Comparison of ENCODE assay signal across 7 cellular contexts in genomic region chr20:34028013-34028412, GRCh38. TPM values are rescaled to one million over a fixed set of nuclear protein-coding genes. Genes with fewer than 3 reads are reported as not detected.
DNase-seq lines count a peak whose midpoint lies in the region; ATAC-seq, FAIRE-seq and TF ChIP-seq lines count a peak whose summit lies in the region.
"Not testable (repeated sequence)": the region's sequence is repeated elsewhere in the genome, so short reads cannot be mapped to it uniquely, and the experiment has no call there.

No MANE protein-coding gene starts in this region.

- peaks cover 67% of the 10 kb centered on the region for H3K79me2 ChIP-seq in K562 (ENCODE audit: control insufficient read depth, insufficient read depth, low read length)

- not testable (repeated sequence) for H3K27ac ChIP-seq in CD4-positive, alpha-beta T cell (ENCODE audit: low read depth, low read length); K562 (ENCODE audit: extremely low read depth, low read depth, low read length); naive thymus-derived CD4-positive, alpha-beta T cell (ENCODE audit: low read depth, low read length)

- not testable (repeated sequence) for BruUV-seq in K562 (replicated peaks; lab: Mats Ljungman, UMichigan)

- not testable (repeated sequence) for DNase-seq in CD4-positive, alpha-beta T cell; T-helper 17 cell; activated B cell treated with CpG ODN at 0.5 μM for 24 hours; K562 (ENCODE audit: extremely low read depth in 1 of 4, low spot score in 3 of 4); effector memory CD8-positive, alpha-beta T cell; naive thymus-derived CD4-positive, alpha-beta T cell; neural crest cell (ENCODE audit: low read depth, low spot score)

- not testable (repeated sequence) for H3K4me3 ChIP-seq in K562; naive thymus-derived CD4-positive, alpha-beta T cell (ENCODE audit: low read length)

- not testable (repeated sequence) for H3K9me1 ChIP-seq in K562 (ENCODE audit: control insufficient read depth, insufficient read depth, low read length)

- H2AFZ ChIP-seq in K562 (ENCODE audit: low read depth, low read length): not testable (repeated sequence)

- H4K20me1 ChIP-seq in K562 (replicated peaks; ENCODE audit: control insufficient read depth, insufficient read depth, low read length): peaks cover 18% of the 10 kb centered on the region

- H3K27ac Mint-ChIP-seq in CD4-positive, alpha-beta T cell: peak overlapping the region; percentile 17
- H3K27ac Mint-ChIP-seq in T-helper 17 cell (peak overlapping the region; percentile 87), activated B cell treated with CpG ODN at 0.5 μM for 24 hours (peak overlapping the region; percentile 41), neural crest cell (ENCODE audit: unreplicated experiment) (peak overlapping the region; percentile 15)
- H3K27ac Mint-ChIP-seq in effector memory CD8-positive, alpha-beta T cell: peak overlapping the region; percentile 27 to 57
- H3K27ac Mint-ChIP-seq in naive thymus-derived CD4-positive, alpha-beta T cell: peak overlapping the region in 7 of 9 donors; percentile 7 to 81 (median 65)

- not testable (repeated sequence) for H3K27me3 Mint-ChIP-seq in CD4-positive, alpha-beta T cell; T-helper 17 cell; activated B cell treated with CpG ODN at 0.5 μM for 24 hours; effector memory CD8-positive, alpha-beta T cell; naive thymus-derived CD4-positive, alpha-beta T cell; neural crest cell (ENCODE audit: low read depth)

- CTCF ChIA-PET in CD4-positive, alpha-beta T cell (lab: Charles Lee): interaction anchor here (1.8 kb wide), 1 partner anchor 102 kb away, joined by 4 read pairs; no protein-coding TSS in a partner anchor
- CTCF ChIA-PET in activated B cell treated with CpG ODN at 0.5 μM for 24 hours (lab: Charles Lee); K562 (lab: Yijun Ruan, JAX; ENCODE audit: low intra/inter-chr PET ratio); naive thymus-derived CD4-positive, alpha-beta T cell (lab: Charles Lee): not testable (repeated sequence)

- peaks cover 19% of the 10 kb centered on the region; the same call in 2 of the 3 replicates for H3K36me3 ChIP-seq in K562 (ENCODE audit: control insufficient read depth, insufficient read depth, low read length)
- H3K36me3 ChIP-seq in naive thymus-derived CD4-positive, alpha-beta T cell (ENCODE audit: control insufficient read depth in 2 of 3, insufficient read depth in 3 of 3, low read length in 3 of 3): peaks cover 0 to 19% (median 3%) of the 10 kb centered on the region in 3 experiments

- H3K9me3 ChIP-seq in CD4-positive, alpha-beta T cell (ENCODE audit: control insufficient read depth, low read length); T-helper 17 cell (ENCODE audit: control insufficient read depth, low read length, poor library complexity, severe bottlenecking); K562 (replicated peaks; ENCODE audit: control insufficient read depth, insufficient read depth, low read depth, low read length); naive thymus-derived CD4-positive, alpha-beta T cell (ENCODE audit: control insufficient read depth in 2 of 3, low read length in 3 of 3): not testable (repeated sequence)

- H3K36me3 Mint-ChIP-seq in CD4-positive, alpha-beta T cell (ENCODE audit: low read depth): peaks cover 42% of the 10 kb centered on the region
- H3K36me3 Mint-ChIP-seq in T-helper 17 cell (ENCODE audit: low read depth); neural crest cell (ENCODE audit: low read depth): not testable (repeated sequence)
- peaks cover 31% of the 10 kb centered on the region for H3K36me3 Mint-ChIP-seq in activated B cell treated with CpG ODN at 0.5 μM for 24 hours (ENCODE audit: low read depth)
- peaks cover 33% of the 10 kb centered on the region for H3K36me3 Mint-ChIP-seq in effector memory CD8-positive, alpha-beta T cell (ENCODE audit: insufficient read depth)
- peaks cover 0 to 22% (median 4%) of the 10 kb centered on the region in 5 donors for H3K36me3 Mint-ChIP-seq in naive thymus-derived CD4-positive, alpha-beta T cell

- not testable (repeated sequence) for FAIRE-seq in K562 (lab: Jason Lieb, UNC)

- H3K27me3 ChIP-seq in CD4-positive, alpha-beta T cell (ENCODE audit: control insufficient read depth, insufficient read depth, low read length); K562 (ENCODE audit: control insufficient read depth in 2 of 2, insufficient read depth in 2 of 2, low read length in 2 of 2); naive thymus-derived CD4-positive, alpha-beta T cell (ENCODE audit: control insufficient read depth in 2 of 2, insufficient read depth in 2 of 2, low read length in 2 of 2): not testable (repeated sequence)

- H3K4me1 Mint-ChIP-seq in CD4-positive, alpha-beta T cell (ENCODE audit: low read depth): peaks cover 82% of the 10 kb centered on the region
- H3K4me1 Mint-ChIP-seq in T-helper 17 cell (peaks cover 50% of the 10 kb centered on the region), activated B cell treated with CpG ODN at 0.5 μM for 24 hours (peaks cover 47% of the 10 kb centered on the region), neural crest cell (peaks cover 62% of the 10 kb centered on the region)
- H3K4me1 Mint-ChIP-seq in effector memory CD8-positive, alpha-beta T cell (ENCODE audit: low read depth in 2 of 2): peaks cover 53 to 67% of the 10 kb centered on the region in 2 donors
- peaks cover 48 to 91% (median 80%) of the 10 kb centered on the region in 7 donors for H3K4me1 Mint-ChIP-seq in naive thymus-derived CD4-positive, alpha-beta T cell

- TF ChIP-seq EP300 in K562 (IDR thresholded peaks at IDR 0.05; ENCODE audit: low read length): not testable (repeated sequence)

- not testable (repeated sequence) for H3K9ac ChIP-seq in K562 (ENCODE audit: insufficient read depth in 1 of 2, low read depth in 2 of 2, low read length in 2 of 2)

- WGBS in K562 (ENCODE audit: insufficient coverage, low coverage, missing lambda C conversion rate): 98% methylated on average over 6 of the region's 6 CpGs

- ATAC-seq in CD4-positive, alpha-beta T cell (ENCODE audit: poor library complexity); T-helper 17 cell; activated B cell treated with CpG ODN at 0.5 μM for 24 hours (ENCODE audit: low read depth); K562; effector memory CD8-positive, alpha-beta T cell (replicated peaks); naive thymus-derived CD4-positive, alpha-beta T cell: not testable (repeated sequence)

- not testable (repeated sequence) for H3K4me1 ChIP-seq in K562 (replicated peaks in 1 of 2; ENCODE audit: control insufficient read depth in 2 of 2, insufficient read depth in 2 of 2, low read length in 2 of 2)
- peaks cover 0 to 26% of the 10 kb centered on the region in 2 donors for H3K4me1 ChIP-seq in naive thymus-derived CD4-positive, alpha-beta T cell (ENCODE audit: control insufficient read depth in 2 of 2, insufficient read depth in 2 of 2, low read length in 2 of 2)

- POLR2A ChIA-PET in CD4-positive, alpha-beta T cell (lab: Charles Lee): interaction anchor here (1.0 kb wide), 1 partner anchor 18 kb away, joined by 3 read pairs; no protein-coding TSS in a partner anchor
- POLR2A ChIA-PET in activated B cell treated with CpG ODN at 0.5 μM for 24 hours (lab: Charles Lee): not testable (repeated sequence)
- POLR2A ChIA-PET in K562 (lab: Yijun Ruan, JAX): interaction anchor here (0.6 to 1.0 kb wide), 3 partner anchors 11 to 59 kb away, joined by 3 to 7 read pairs (median 4); no protein-coding TSS in a partner anchor
- POLR2A ChIA-PET in naive thymus-derived CD4-positive, alpha-beta T cell (lab: Charles Lee): interaction anchor here (0.6 kb wide), 1 partner anchor 174 kb away, joined by 3 read pairs; no protein-coding TSS in a partner anchor

- TF ChIP-seq RAD21 in K562 (CRISPR knock-in tag; conservative IDR thresholded peaks at IDR 0.05 in 1 of 2, IDR thresholded peaks at IDR 0.05 in 1 of 2): not testable (repeated sequence)

- TF ChIP-seq POLR2A in K562 (conservative IDR thresholded peaks at IDR 0.05): not testable (repeated sequence)

- H3K4me2 ChIP-seq in K562 (ENCODE audit: insufficient read depth, low read length): not testable (repeated sequence)

- intact Hi-C loops in CD4-positive, alpha-beta T cell (cut with DNase I, micrococcal nuclease); activated B cell treated with CpG ODN at 0.5 μM for 24 hours (cut with micrococcal nuclease); K562 (cut with micrococcal nuclease): not testable (repeated sequence)
- intact Hi-C loops in naive thymus-derived CD4-positive, alpha-beta T cell (cut with micrococcal nuclease): loop anchor here in 1 of 2 donors (10.0 kb wide), 1 partner anchor 93 kb away; no protein-coding TSS in a partner anchor

- not testable (repeated sequence) for H3K4me3 Mint-ChIP-seq in CD4-positive, alpha-beta T cell; T-helper 17 cell; activated B cell treated with CpG ODN at 0.5 μM for 24 hours; effector memory CD8-positive, alpha-beta T cell; neural crest cell
- peak overlapping the region in 2 of 10 donors; percentile 15 to 25 for H3K4me3 Mint-ChIP-seq in naive thymus-derived CD4-positive, alpha-beta T cell

- not testable (repeated sequence) for TF ChIP-seq CTCF in CD4-positive, alpha-beta T cell (IDR thresholded peaks at IDR 0.05); activated B cell treated with CpG ODN at 0.5 μM for 24 hours (IDR thresholded peaks at IDR 0.05); K562 (IDR thresholded peaks at IDR 0.05 in 2 of 3, conservative IDR thresholded peaks at IDR 0.05 in 1 of 3; ENCODE audit: insufficient read depth in 2 of 3, low read depth in 1 of 3, low read length in 3 of 3); neural crest cell (conservative IDR thresholded peaks at IDR 0.05)

- in situ Hi-C loops in K562 (cut with MboI): not testable (repeated sequence)

- not testable (repeated sequence) for H3K9me3 Mint-ChIP-seq in CD4-positive, alpha-beta T cell; activated B cell treated with CpG ODN at 0.5 μM for 24 hours; effector memory CD8-positive, alpha-beta T cell; naive thymus-derived CD4-positive, alpha-beta T cell; neural crest cell

RNA-seq across cellular contexts. Expression of gene RALY, which starts 34.3 kb away (rescaled TPM):
- 100 to 1,000 TPM; 112 TPM for total RNA-seq in CD4-positive, alpha-beta T cell
- total RNA-seq in T-helper 17 cell (100 to 1,000 TPM; 120 to 137 TPM), activated B cell treated with CpG ODN at 0.5 μM for 24 hours (116 and 117 TPM in 2 replicates), K562 (2014; rRNA removed) (120 and 130 TPM in 2 replicates), K562 (2014; rRNA removed; fragmentation: Illumina TruSeq; extraction: Trizol) (66.0 and 71.2 TPM in 2 replicates), K562 (2015; rRNA removed; fragmentation: Illumina TruSeq; extraction: Trizol) (125 and 130 TPM in 2 replicates), K562 (2021) (164 and 174 TPM in 2 replicates), neural crest cell (304 and 313 TPM in 2 replicates)
- 32.4 and 53.6 TPM in 2 replicates for total RNA-seq in K562 (2011; cell fraction: chromatin; rRNA removed; ENCODE audit: low replicate concordance)
- total RNA-seq in K562 (2011; cell fraction: nucleolus; rRNA removed): 34.2 and 42.0 TPM in 2 replicates
- total RNA-seq in K562 (2011; cell fraction: nucleoplasm; rRNA removed): 39.2 and 53.0 TPM in 2 replicates
- polyA plus RNA-seq in K562 (2011; rRNA removed) (121 and 130 TPM in 2 replicates), K562 (2014; fragmentation: Illumina TruSeq; extraction: Trizol) (128 and 152 TPM in 2 replicates), K562 (2014; fragmentation: Nextera tagmentation; extraction: Ambion mirVana) (1 to 10 TPM in 1 of 2 experiments, under 1 TPM in 1; 0.80 to 1.2 TPM), K562 (2014; rRNA removed) (207 and 219 TPM in 2 replicates)
- polyA plus RNA-seq in K562 (2011; cell fraction: cytosol; rRNA removed): 127 and 230 TPM in 2 replicates
- 54.0 and 67.3 TPM in 2 replicates for polyA plus RNA-seq in K562 (2011; cell fraction: nucleus; rRNA removed)
- polyA plus RNA-seq in K562 (2012): 134 and 170 TPM in 2 replicates
- 52.4 and 62.2 TPM in 2 replicates for polyA minus RNA-seq in K562 (2011; rRNA and poly(A)+ RNA removed)
- 67.6 and 72.6 TPM in 2 replicates for polyA minus RNA-seq in K562 (2011; cell fraction: cytosol; rRNA and poly(A)+ RNA removed)
- 29.5 and 41.0 TPM in 2 replicates for polyA minus RNA-seq in K562 (2011; cell fraction: nucleus; rRNA and poly(A)+ RNA removed)
- total RNA-seq in naive thymus-derived CD4-positive, alpha-beta T cell: 100 to 1,000 TPM in 4 of 5 experiments, 10 to 100 TPM in 1; 99.0 to 167 (median 111) TPM
- polyA plus RNA-seq in naive thymus-derived CD4-positive, alpha-beta T cell: 100 to 1,000 TPM; 169 to 202 TPM

Comparison
In these comparisons a context has a peak if more than half of its experiments do, and no peak if none do; other contexts are left out.
1. H3K27ac Mint-ChIP-seq: peak in every context shown above with its lines; median percentile 87 in T-helper 17 cell; 65 in naive thymus-derived CD4-positive, alpha-beta T cell; 42 in effector memory CD8-positive, alpha-beta T cell; 41 in activated B cell treated with CpG ODN at 0.5 μM for 24 hours; 17 in CD4-positive, alpha-beta T cell; 15 in neural crest cell.